In genomic region chr6:113949499-113949898, GRCh38 we compare ENCODE assay signal across 1 cellular context.
TF ChIP-seq lines count a peak whose summit lies in the region.

No MANE protein-coding gene starts in this region.

TF ChIP-seq in GM23338, 12 proteins besides CTCF, POLR2A, EP300 and RAD21 (continued from another document):
- TF ChIP-seq, protein P1, sequence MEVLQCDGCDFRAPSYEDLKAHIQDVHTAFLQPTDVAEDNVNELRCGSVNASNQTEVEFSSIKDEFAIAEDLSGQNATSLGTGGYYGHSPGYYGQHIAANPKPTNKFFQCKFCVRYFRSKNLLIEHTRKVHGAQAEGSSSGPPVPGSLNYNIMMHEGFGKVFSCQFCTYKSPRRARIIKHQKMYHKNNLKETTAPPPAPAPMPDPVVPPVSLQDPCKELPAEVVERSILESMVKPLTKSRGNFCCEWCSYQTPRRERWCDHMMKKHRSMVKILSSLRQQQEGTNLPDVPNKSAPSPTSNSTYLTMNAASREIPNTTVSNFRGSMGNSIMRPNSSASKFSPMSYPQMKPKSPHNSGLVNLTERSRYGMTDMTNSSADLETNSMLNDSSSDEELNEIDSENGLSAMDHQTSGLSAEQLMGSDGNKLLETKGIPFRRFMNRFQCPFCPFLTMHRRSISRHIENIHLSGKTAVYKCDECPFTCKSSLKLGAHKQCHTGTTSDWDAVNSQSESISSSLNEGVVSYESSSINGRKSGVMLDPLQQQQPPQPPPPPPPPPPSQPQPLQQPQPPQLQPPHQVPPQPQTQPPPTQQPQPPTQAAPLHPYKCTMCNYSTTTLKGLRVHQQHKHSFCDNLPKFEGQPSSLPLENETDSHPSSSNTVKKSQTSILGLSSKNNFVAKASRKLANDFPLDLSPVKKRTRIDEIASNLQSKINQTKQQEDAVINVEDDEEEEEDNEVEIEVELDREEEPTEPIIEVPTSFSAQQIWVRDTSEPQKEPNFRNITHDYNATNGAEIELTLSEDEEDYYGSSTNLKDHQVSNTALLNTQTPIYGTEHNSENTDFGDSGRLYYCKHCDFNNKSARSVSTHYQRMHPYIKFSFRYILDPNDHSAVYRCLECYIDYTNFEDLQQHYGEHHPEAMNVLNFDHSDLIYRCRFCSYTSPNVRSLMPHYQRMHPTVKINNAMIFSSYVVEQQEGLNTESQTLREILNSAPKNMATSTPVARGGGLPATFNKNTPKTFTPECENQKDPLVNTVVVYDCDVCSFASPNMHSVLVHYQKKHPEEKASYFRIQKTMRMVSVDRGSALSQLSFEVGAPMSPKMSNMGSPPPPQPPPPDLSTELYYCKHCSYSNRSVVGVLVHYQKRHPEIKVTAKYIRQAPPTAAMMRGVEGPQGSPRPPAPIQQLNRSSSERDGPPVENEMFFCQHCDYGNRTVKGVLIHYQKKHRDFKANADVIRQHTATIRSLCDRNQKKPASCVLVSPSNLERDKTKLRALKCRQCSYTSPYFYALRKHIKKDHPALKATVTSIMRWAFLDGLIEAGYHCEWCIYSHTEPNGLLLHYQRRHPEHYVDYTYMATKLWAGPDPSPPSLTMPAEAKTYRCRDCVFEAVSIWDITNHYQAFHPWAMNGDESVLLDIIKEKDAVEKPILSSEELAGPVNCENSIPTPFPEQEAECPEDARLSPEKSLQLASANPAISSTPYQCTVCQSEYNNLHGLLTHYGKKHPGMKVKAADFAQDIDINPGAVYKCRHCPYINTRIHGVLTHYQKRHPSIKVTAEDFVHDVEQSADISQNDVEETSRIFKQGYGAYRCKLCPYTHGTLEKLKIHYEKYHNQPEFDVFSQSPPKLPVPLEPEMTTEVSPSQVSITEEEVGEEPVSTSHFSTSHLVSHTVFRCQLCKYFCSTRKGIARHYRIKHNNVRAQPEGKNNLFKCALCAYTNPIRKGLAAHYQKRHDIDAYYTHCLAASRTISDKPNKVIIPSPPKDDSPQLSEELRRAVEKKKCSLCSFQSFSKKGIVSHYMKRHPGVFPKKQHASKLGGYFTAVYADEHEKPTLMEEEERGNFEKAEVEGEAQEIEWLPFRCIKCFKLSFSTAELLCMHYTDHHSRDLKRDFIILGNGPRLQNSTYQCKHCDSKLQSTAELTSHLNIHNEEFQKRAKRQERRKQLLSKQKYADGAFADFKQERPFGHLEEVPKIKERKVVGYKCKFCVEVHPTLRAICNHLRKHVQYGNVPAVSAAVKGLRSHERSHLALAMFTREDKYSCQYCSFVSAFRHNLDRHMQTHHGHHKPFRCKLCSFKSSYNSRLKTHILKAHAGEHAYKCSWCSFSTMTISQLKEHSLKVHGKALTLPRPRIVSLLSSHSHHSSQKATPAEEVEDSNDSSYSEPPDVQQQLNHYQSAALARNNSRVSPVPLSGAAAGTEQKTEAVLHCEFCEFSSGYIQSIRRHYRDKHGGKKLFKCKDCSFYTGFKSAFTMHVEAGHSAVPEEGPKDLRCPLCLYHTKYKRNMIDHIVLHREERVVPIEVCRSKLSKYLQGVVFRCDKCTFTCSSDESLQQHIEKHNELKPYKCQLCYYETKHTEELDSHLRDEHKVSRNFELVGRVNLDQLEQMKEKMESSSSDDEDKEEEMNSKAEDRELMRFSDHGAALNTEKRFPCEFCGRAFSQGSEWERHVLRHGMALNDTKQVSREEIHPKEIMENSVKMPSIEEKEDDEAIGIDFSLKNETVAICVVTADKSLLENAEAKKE (CRISPR knock-in tag; IDR thresholded peaks at IDR 0.05) = no peak
- TF ChIP-seq ZNF331 (CRISPR knock-in tag; IDR thresholded peaks at IDR 0.05; ENCODE audit: low read depth) = no peak
- TF ChIP-seq, protein P2, sequence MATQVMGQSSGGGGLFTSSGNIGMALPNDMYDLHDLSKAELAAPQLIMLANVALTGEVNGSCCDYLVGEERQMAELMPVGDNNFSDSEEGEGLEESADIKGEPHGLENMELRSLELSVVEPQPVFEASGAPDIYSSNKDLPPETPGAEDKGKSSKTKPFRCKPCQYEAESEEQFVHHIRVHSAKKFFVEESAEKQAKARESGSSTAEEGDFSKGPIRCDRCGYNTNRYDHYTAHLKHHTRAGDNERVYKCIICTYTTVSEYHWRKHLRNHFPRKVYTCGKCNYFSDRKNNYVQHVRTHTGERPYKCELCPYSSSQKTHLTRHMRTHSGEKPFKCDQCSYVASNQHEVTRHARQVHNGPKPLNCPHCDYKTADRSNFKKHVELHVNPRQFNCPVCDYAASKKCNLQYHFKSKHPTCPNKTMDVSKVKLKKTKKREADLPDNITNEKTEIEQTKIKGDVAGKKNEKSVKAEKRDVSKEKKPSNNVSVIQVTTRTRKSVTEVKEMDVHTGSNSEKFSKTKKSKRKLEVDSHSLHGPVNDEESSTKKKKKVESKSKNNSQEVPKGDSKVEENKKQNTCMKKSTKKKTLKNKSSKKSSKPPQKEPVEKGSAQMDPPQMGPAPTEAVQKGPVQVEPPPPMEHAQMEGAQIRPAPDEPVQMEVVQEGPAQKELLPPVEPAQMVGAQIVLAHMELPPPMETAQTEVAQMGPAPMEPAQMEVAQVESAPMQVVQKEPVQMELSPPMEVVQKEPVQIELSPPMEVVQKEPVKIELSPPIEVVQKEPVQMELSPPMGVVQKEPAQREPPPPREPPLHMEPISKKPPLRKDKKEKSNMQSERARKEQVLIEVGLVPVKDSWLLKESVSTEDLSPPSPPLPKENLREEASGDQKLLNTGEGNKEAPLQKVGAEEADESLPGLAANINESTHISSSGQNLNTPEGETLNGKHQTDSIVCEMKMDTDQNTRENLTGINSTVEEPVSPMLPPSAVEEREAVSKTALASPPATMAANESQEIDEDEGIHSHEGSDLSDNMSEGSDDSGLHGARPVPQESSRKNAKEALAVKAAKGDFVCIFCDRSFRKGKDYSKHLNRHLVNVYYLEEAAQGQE (IDR thresholded peaks at IDR 0.05; ENCODE audit: unreplicated experiment) = no peak
- no peak for TF ChIP-seq ZNF114 (CRISPR knock-in tag; IDR thresholded peaks at IDR 0.05)
- no peak for TF ChIP-seq CREB1 (CRISPR knock-in tag; IDR thresholded peaks at IDR 0.05; ENCODE audit: low read depth)
TF ChIP-seq in GM23338: peak in this region for 0.
